In the genomic region with DNA sequence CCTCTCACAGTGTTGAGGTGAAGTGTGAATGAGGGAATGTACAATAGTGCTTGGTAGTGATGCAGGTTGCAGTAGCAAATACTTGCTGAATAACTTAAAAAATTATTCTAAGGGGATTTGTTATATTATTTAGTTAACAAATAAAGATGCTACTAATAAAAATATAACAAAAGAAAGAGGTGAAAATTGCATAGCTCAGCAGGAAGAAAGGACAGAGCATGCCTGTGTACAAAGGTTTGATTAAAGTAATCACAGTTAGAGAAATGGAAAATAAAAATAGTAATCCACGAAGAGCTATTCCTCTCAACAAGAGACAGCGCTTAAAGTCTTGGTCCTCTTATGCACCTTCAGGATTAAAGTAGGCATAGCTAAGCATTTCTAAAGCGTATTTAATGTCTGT, we compare ENCODE assay signal across 11 cellular contexts.
"Had no signal": no experiment of that assay in that cellular context is flagged by ENCODE, and none has a peak within 500 bp of the region (broad histone marks: within the 10 kb centered on the region; RNA-seq: fewer than 3 reads in every experiment).

No MANE protein-coding gene starts in this region.

- H2AFZ ChIP-seq: GM23248, GM23338 had no signal

- H3K4me1 ChIP-seq: HAP-1 had no signal

- FAIRE-seq: H1, H54 had no signal

- H3K27ac Mint-ChIP-seq: GM23338, HFFc6 had no signal

- H3K4me3 Mint-ChIP-seq: GM23338, H9, HFFc6 had no signal

- H3K9me3 ChIP-seq: HAP-1 had no signal

- H3K4me1 Mint-ChIP-seq: GM23338, H9 had no signal

- H3K4me3 ChIP-seq: GM23248, GM23338, HAP-1 had no signal

- H3K27ac ChIP-seq: GM23248 had no signal

- H3K9ac ChIP-seq: GM23248 had no signal

- DNase-seq: GM23248, GOT3, H7, H9, HCEC 1CT, HFFc6 had no signal

- ATAC-seq: GM23338, HCT116 had no signal

- H3K9me3 Mint-ChIP-seq: GM23338, H9, HFFc6 had no signal

- H3K4me2 ChIP-seq: GM23338 had no signal
